Comparison of ENCODE assay signal across 26 cellular contexts in genomic region chr2:235582081-235582686, GRCh38.
DNase-seq lines count a peak whose midpoint lies in the region; ATAC-seq and TF ChIP-seq lines count a peak whose summit lies in the region.
"Had no signal": no experiment of that assay in that cellular context is flagged by ENCODE, and none has a peak within 500 bp of the region (broad histone marks: within the 10 kb centered on the region; RNA-seq: fewer than 3 reads in every experiment).

No MANE protein-coding gene starts in this region.

- H3K4me1 ChIP-seq in BLaER1 (peaks cover 20% of the 10 kb centered on the region), tibial nerve (peaks cover 0 to 44% (median 6%) of the 10 kb centered on the region in 4 donors)
- H3K4me1 ChIP-seq in effector memory CD4-positive, alpha-beta T cell (ENCODE audit: control insufficient read depth, insufficient read depth, low read length, poor library complexity, severe bottlenecking): no peaks in the 10 kb centered on the region
- H3K4me1 ChIP-seq: Caco-2 had no signal

- H3K9me3 Mint-ChIP-seq in WTC11 (peaks cover 4% of the 10 kb centered on the region), nephron progenitor cell (peaks cover 4% of the 10 kb centered on the region)

- H3K36me3 ChIP-seq in BLaER1 (peaks cover 4% of the 10 kb centered on the region; the same call in 1 of the 2 replicates), tibial nerve (no peaks in the 10 kb centered on the region)
- H3K36me3 ChIP-seq in effector memory CD4-positive, alpha-beta T cell (ENCODE audit: control insufficient read depth, insufficient read depth, low read length): no peaks in the 10 kb centered on the region

- 85 to 86% methylated on average over 9 of the region's 9 CpGs for WGBS in tibial nerve, 2 donors

- peaks cover 3% of the 10 kb centered on the region; the same call in 1 of the 2 replicates for H3K36me3 Mint-ChIP-seq in WTC11
- peaks cover 5% of the 10 kb centered on the region for H3K36me3 Mint-ChIP-seq in nephron progenitor cell (ENCODE audit: low read depth)
- H3K36me3 Mint-ChIP-seq: CD4-positive, alpha-beta memory T cell had no signal

- H3K27ac ChIP-seq in BLaER1 (no peak overlapping the region), tibial nerve (peak overlapping the region in 3 of 4 donors; percentile 5 to 92 (median 62))
- H3K27ac ChIP-seq in effector memory CD4-positive, alpha-beta T cell (ENCODE audit: insufficient read depth, low read length, poor library complexity, severe bottlenecking): no peak overlapping the region
- H3K27ac ChIP-seq: HL-60 had no signal

- H4K20me1 ChIP-seq in BLaER1: peaks cover 98% of the 10 kb centered on the region

- POLR2A ChIA-PET in WTC11 (lab: Charles Lee): no interaction called here
- POLR2A ChIA-PET in HEK293T (lab: Yijun Ruan, JAX): no interaction called here

- no peak for ATAC-seq in WTC11
- ATAC-seq: HCT116, Panc1 had no signal

- H3K4me3 Mint-ChIP-seq in WTC11: no peak overlapping the region
- no peak overlapping the region for H3K4me3 Mint-ChIP-seq in nephron progenitor cell

- TF ChIP-seq POLR2A in tibial nerve (IDR thresholded peaks at IDR 0.05): no peak

- no peak overlapping the region for H3K4me3 ChIP-seq in BLaER1
- H3K4me3 ChIP-seq in tibial nerve: no peak overlapping the region
- H3K4me3 ChIP-seq in effector memory CD4-positive, alpha-beta T cell (ENCODE audit: insufficient read depth, low read depth, low read length, poor library complexity, severe bottlenecking): no peak overlapping the region

- no peak for DNase-seq in WTC11 (ENCODE audit: low spot score)
- DNase-seq in nephron progenitor cell: no peak
- DNase-seq in tibial nerve (ENCODE audit: low spot score in 2 of 2): no peak
- no peak for DNase-seq in COLO829 (ENCODE audit: low spot score)
- no peak for DNase-seq in HEK293T (ENCODE audit: extremely low spot score)
- no peak for DNase-seq in effector memory CD4-positive, alpha-beta T cell
- DNase-seq: C1 segment of cervical spinal cord; Caco-2; CD4-positive, alpha-beta memory T cell; DMS79; EL; GF-D8; Karpas-422; NCI-H1092; NCI-H1436; NCI-H187; NCI-H2081 treated with DMSO at 0.1 percent for 48 hours; NCI-H2171; NCI-H226; NCI-H510A; NCI-H69; SHP77 treated with DMSO at 0.1 percent for 48 hours had no signal

- H3K27ac Mint-ChIP-seq in WTC11 (peak overlapping the region; percentile 69; the same call in 1 of the 2 replicates), nephron progenitor cell (peak overlapping the region; percentile 0)
- H3K27ac Mint-ChIP-seq: CD4-positive, alpha-beta memory T cell had no signal

- H3K9me3 ChIP-seq in BLaER1: peaks cover 9% of the 10 kb centered on the region; the same call in 1 of the 2 replicates
- H3K9me3 ChIP-seq in tibial nerve: no peaks in the 10 kb centered on the region
- H3K9me3 ChIP-seq in effector memory CD4-positive, alpha-beta T cell (ENCODE audit: control insufficient read depth, low read length): no peaks in the 10 kb centered on the region
- H3K9me3 ChIP-seq: Caco-2 had no signal

- CTCF ChIA-PET in WTC11 (lab: Charles Lee) (interaction anchor here (1.5 kb wide), 1 partner anchor 12 kb away, joined by 7 read pairs; no protein-coding TSS in a partner anchor), HEK293T (lab: Yijun Ruan, JAX) (no interaction called here)

- H3K27me3 ChIP-seq in BLaER1 (no peaks in the 10 kb centered on the region), tibial nerve (no peaks in the 10 kb centered on the region)
- no peaks in the 10 kb centered on the region for H3K27me3 ChIP-seq in effector memory CD4-positive, alpha-beta T cell (replicated peaks; ENCODE audit: control insufficient read depth, insufficient read depth, low read length, poor library complexity, severe bottlenecking)

- H3K27me3 Mint-ChIP-seq in WTC11 (ENCODE audit: low read depth) (no peaks in the 10 kb centered on the region), nephron progenitor cell (ENCODE audit: low read depth, poor library complexity) (peaks cover 3% of the 10 kb centered on the region)

- peaks cover 75% of the 10 kb centered on the region for H3K4me1 Mint-ChIP-seq in WTC11
- H3K4me1 Mint-ChIP-seq in nephron progenitor cell: peaks cover 65% of the 10 kb centered on the region
- H3K4me1 Mint-ChIP-seq: CD4-positive, alpha-beta memory T cell had no signal

- TF ChIP-seq CTCF in WTC11 (IDR thresholded peaks at IDR 0.05): no peak
- TF ChIP-seq CTCF in nephron progenitor cell (IDR thresholded peaks at IDR 0.05): no peak
- TF ChIP-seq CTCF in tibial nerve (IDR thresholded peaks at IDR 0.05): no peak

- H3K9ac ChIP-seq in BLaER1: no peak overlapping the region

- peak overlapping the region; percentile 72 for H3K4me2 ChIP-seq in BLaER1

- no peak for TF ChIP-seq EP300 in tibial nerve (IDR thresholded peaks at IDR 0.05)

TF ChIP-seq in WTC11, 78 proteins besides CTCF, POLR2A, EP300 and RAD21 (continues in another document):
- TF ChIP-seq SP1 (CRISPR knock-in tag; conservative IDR thresholded peaks at IDR 0.05) (no peak), ETV6 (CRISPR knock-in tag; IDR thresholded peaks at IDR 0.05) (no peak), HMGA2 (CRISPR knock-in tag; IDR thresholded peaks at IDR 0.05) (no peak), IRF1 (CRISPR knock-in tag; IDR thresholded peaks at IDR 0.05) (no peak), SMAD3 (CRISPR knock-in tag; IDR thresholded peaks at IDR 0.05; ENCODE audit: borderline replicate concordance) (no peak), AR (CRISPR knock-in tag; IDR thresholded peaks at IDR 0.05) (no peak), ATF1 (CRISPR knock-in tag; IDR thresholded peaks at IDR 0.05) (no peak)

TF ChIP-seq in HEK293T, 16 proteins besides CTCF, POLR2A, EP300 and RAD21:
- TF ChIP-seq TARDBP (IDR thresholded peaks at IDR 0.05) (no peak), NFRKB (IDR thresholded peaks at IDR 0.05) (no peak), FOXM1 (IDR thresholded peaks at IDR 0.05; ENCODE audit: borderline replicate concordance) (no peak), HDGF (IDR thresholded peaks at IDR 0.05; ENCODE audit: borderline replicate concordance) (no peak), LEF1 (IDR thresholded peaks at IDR 0.05; ENCODE audit: borderline replicate concordance) (no peak), BHLHE40 (IDR thresholded peaks at IDR 0.05; ENCODE audit: borderline replicate concordance) (no peak), FOXK2 (IDR thresholded peaks at IDR 0.05) (no peak), ZNF384 (IDR thresholded peaks at IDR 0.05) (no peak), L3MBTL2 (conservative IDR thresholded peaks at IDR 0.05) (no peak), FOXA1 (IDR thresholded peaks at IDR 0.05) (no peak), ELF4 (IDR thresholded peaks at IDR 0.05) (no peak), SP1 (IDR thresholded peaks at IDR 0.05) (no peak), CTBP1 (IDR thresholded peaks at IDR 0.05; ENCODE audit: borderline replicate concordance) (no peak)

Comparison
In these comparisons a context has a peak if more than half of its experiments do, and no peak if none do; other contexts are left out.
1. H3K27ac ChIP-seq: peak in tibial nerve (3 of 4); none in BLaER1 (single experiment) and effector memory CD4-positive, alpha-beta T cell (single experiment).